19 cellular contexts compared by ENCODE assay signal in genomic region chr15:65881766-65882434, GRCh38. TPM values are rescaled to one million over a fixed set of nuclear protein-coding genes. Genes with fewer than 3 reads are reported as not detected.
DNase-seq lines count a peak whose midpoint lies in the region; ATAC-seq and TF ChIP-seq lines count a peak whose summit lies in the region.
"Had no signal": no experiment of that assay in that cellular context is flagged by ENCODE, and none has a peak within 500 bp of the region (broad histone marks: within the 10 kb centered on the region; RNA-seq: fewer than 3 reads in every experiment).

No MANE protein-coding gene starts in this region.

- H3K36me3 ChIP-seq in KOPT-K1 (ENCODE audit: insufficient read depth, low read length), result peaks cover 95% of the 10 kb centered on the region
- H3K36me3 ChIP-seq in neutrophil, result peaks cover 85% of the 10 kb centered on the region
- H3K36me3 ChIP-seq: colonic mucosa had no signal

- H3K9me3 Mint-ChIP-seq in activated CD4-positive, alpha-beta T cell treated with anti-CD3 and anti-CD28 coated beads, Interleukin-2, amount 10 ng/mL, durations not matched to agents 24 days and 14 days, result no peaks in the 10 kb centered on the region
- no peaks in the 10 kb centered on the region for H3K9me3 Mint-ChIP-seq in activated naive CD8-positive, alpha-beta T cell (ENCODE audit: low read depth)
- H3K9me3 Mint-ChIP-seq: CD8-positive, alpha-beta memory T cell; GM23338 had no signal

- DNase-seq in activated CD4-positive, alpha-beta T cell treated with anti-CD3 and anti-CD28 coated beads, Interleukin-2, amount 10 ng/mL, durations not matched to agents 24 days and 14 days, result peak; percentile 73
- DNase-seq in activated CD4-positive, alpha-beta T cell treated with anti-CD3 and anti-CD28 coated beads for 48 hours, result no peak
- DNase-seq in pons (ENCODE audit: low spot score) (no peak), foreskin melanocyte (no peak)
- DNase-seq: activated effector memory CD4-positive, alpha-beta T cell treated with Interleukin-2 at 50 U/mL for 16 hours; colonic mucosa; gastrocnemius medialis; NCI-H1694; NCI-H510A; PC-3; posterior cingulate gyrus; small intestine had no signal

- no peaks in the 10 kb centered on the region for H3K27me3 ChIP-seq in neutrophil
- H3K27me3 ChIP-seq: colonic mucosa, gastrocnemius medialis had no signal

- no peak for TF ChIP-seq CTCF in neutrophil (IDR thresholded peaks at IDR 0.05)

- intact Hi-C loops in activated CD4-positive, alpha-beta T cell treated with anti-CD3 and anti-CD28 coated beads, Interleukin-2, amount 10 ng/mL, durations not matched to agents 24 days and 14 days (cut with micrococcal nuclease), result no loop called here

- peaks cover 59% of the 10 kb centered on the region for H3K36me3 Mint-ChIP-seq in activated CD4-positive, alpha-beta T cell treated with anti-CD3 and anti-CD28 coated beads, Interleukin-2, amount 10 ng/mL, durations not matched to agents 24 days and 14 days (ENCODE audit: low read depth)
- H3K36me3 Mint-ChIP-seq in activated naive CD8-positive, alpha-beta T cell, result peaks cover 14% of the 10 kb centered on the region

- peak overlapping the region; percentile 55 for H3K27ac Mint-ChIP-seq in activated CD4-positive, alpha-beta T cell treated with anti-CD3 and anti-CD28 coated beads, Interleukin-2, amount 10 ng/mL, durations not matched to agents 24 days and 14 days
- peak overlapping the region; percentile 50 for H3K27ac Mint-ChIP-seq in activated naive CD8-positive, alpha-beta T cell
- H3K27ac Mint-ChIP-seq: GM23338 had no signal

- peak overlapping the region; percentile 19 for H3K27ac ChIP-seq in KOPT-K1 (ENCODE audit: low read depth, low read length, poor library complexity, severe bottlenecking)
- peak overlapping the region; percentile 28 for H3K27ac ChIP-seq in neutrophil
- H3K27ac ChIP-seq: colonic mucosa, epithelial cell of prostate, gastrocnemius medialis had no signal

- H3K4me3 ChIP-seq in neutrophil (ENCODE audit: low read depth in 1 of 2, low read length in 1 of 2), result no peak overlapping the region
- H3K4me3 ChIP-seq: colonic mucosa, gastrocnemius medialis, GM23338 had no signal

- no peaks in the 10 kb centered on the region for H3K4me1 ChIP-seq in neutrophil (ENCODE audit: control insufficient read depth in 1 of 2, insufficient read depth in 1 of 2, low read depth in 1 of 2, low read length in 1 of 2)
- H3K4me1 ChIP-seq: colonic mucosa had no signal

- H3K27me3 Mint-ChIP-seq in activated CD4-positive, alpha-beta T cell treated with anti-CD3 and anti-CD28 coated beads, Interleukin-2, amount 10 ng/mL, durations not matched to agents 24 days and 14 days, result no peaks in the 10 kb centered on the region
- no peaks in the 10 kb centered on the region for H3K27me3 Mint-ChIP-seq in activated naive CD8-positive, alpha-beta T cell
- H3K27me3 Mint-ChIP-seq: CD8-positive, alpha-beta memory T cell had no signal

- peak overlapping the region; percentile 62 for H3K4me3 Mint-ChIP-seq in activated CD4-positive, alpha-beta T cell treated with anti-CD3 and anti-CD28 coated beads, Interleukin-2, amount 10 ng/mL, durations not matched to agents 24 days and 14 days
- peak overlapping the region; percentile 49 for H3K4me3 Mint-ChIP-seq in activated naive CD8-positive, alpha-beta T cell
- H3K4me3 Mint-ChIP-seq: CD8-positive, alpha-beta memory T cell; GM23338 had no signal

- ATAC-seq in GM18861 (IDR thresholded peaks at IDR 0.05; ENCODE audit: unreplicated experiment), result no peak
- ATAC-seq: gastrocnemius medialis, GM23338, PC-3 had no signal

- no peaks in the 10 kb centered on the region for H3K9me3 ChIP-seq in KOPT-K1 (ENCODE audit: insufficient read depth, low read length, poor library complexity, severe bottlenecking)
- H3K9me3 ChIP-seq in neutrophil, result no peaks in the 10 kb centered on the region
- H3K9me3 ChIP-seq: colonic mucosa, gastrocnemius medialis had no signal

- H3K4me1 Mint-ChIP-seq in activated CD4-positive, alpha-beta T cell treated with anti-CD3 and anti-CD28 coated beads, Interleukin-2, amount 10 ng/mL, durations not matched to agents 24 days and 14 days, result peaks cover 45% of the 10 kb centered on the region
- H3K4me1 Mint-ChIP-seq in activated naive CD8-positive, alpha-beta T cell (ENCODE audit: low read depth), result peaks cover 60% of the 10 kb centered on the region

RNA-seq across cellular contexts. Expression of gene RAB11A, which starts 12.6 kb away (rescaled TPM):
- total RNA-seq in activated CD4-positive, alpha-beta T cell treated with anti-CD3 and anti-CD28 coated beads, Interleukin-2, amount 10 ng/mL, durations not matched to agents 24 days and 14 days, result 163 TPM in 2 replicates
